In genomic region chr13:51625555-51626345, GRCh38 we compare ENCODE assay signal across 11 cellular contexts. TPM values are rescaled to one million over a fixed set of nuclear protein-coding genes. Genes with fewer than 3 reads are reported as not detected.
A peak's percentile ranks its signal among the peaks of the same experiment; 100 is the strongest.
DNase-seq lines count a peak whose midpoint lies in the region; TF ChIP-seq lines count a peak whose summit lies in the region.
"Had no signal": no experiment of that assay in that cellular context is flagged by ENCODE, and none has a peak within 500 bp of the region (broad histone marks: within the 10 kb centered on the region; RNA-seq: fewer than 3 reads in every experiment).

No MANE protein-coding gene starts in this region.

- peaks cover 69% of the 10 kb centered on the region for H3K4me1 ChIP-seq in A673 (ENCODE audit: insufficient read depth, low read length, poor library complexity, severe bottlenecking)

- H3K27me3 ChIP-seq in A673 (replicated peaks; ENCODE audit: insufficient read depth, low read depth, low read length, poor library complexity) = no peaks in the 10 kb centered on the region

- H3K4me1 Mint-ChIP-seq in mesothelial cell of epicardium = peaks cover 29% of the 10 kb centered on the region

- H3K36me3 ChIP-seq in A673 (ENCODE audit: insufficient read depth, low read length, poor library complexity, severe bottlenecking) (no peaks in the 10 kb centered on the region), SK-N-MC (ENCODE audit: insufficient read depth, low read length) (no peaks in the 10 kb centered on the region)

- H3K36me3 Mint-ChIP-seq in mesothelial cell of epicardium = no peaks in the 10 kb centered on the region

- TF ChIP-seq CTCF in A673 (conservative IDR thresholded peaks at IDR 0.05; ENCODE audit: low read depth, low read length) (no peak), epithelial cell of esophagus (IDR thresholded peaks at IDR 0.05; ENCODE audit: insufficient read depth, low read depth, low read length, missing control alignments) (no peak), mesothelial cell of epicardium (IDR thresholded peaks at IDR 0.05; ENCODE audit: unreplicated experiment) (no peak)

- POLR2A ChIA-PET in A673 (lab: Charles Lee; ENCODE audit: low non-redundant PET) = no interaction called here

- no peaks in the 10 kb centered on the region for H3K9me3 ChIP-seq in A673 (ENCODE audit: low read depth, low read length, poor library complexity, severe bottlenecking)
- H3K9me3 ChIP-seq in SK-N-MC (ENCODE audit: low read depth, low read length) = no peaks in the 10 kb centered on the region

- H3K27ac ChIP-seq in A673 (ENCODE audit: low read depth, low read length, poor library complexity, severe bottlenecking) (peak overlapping the region; percentile 18), SK-N-MC (peak overlapping the region; percentile 86)

- intact Hi-C loops in A673 (cut with micrococcal nuclease; ENCODE audit: unreplicated experiment) = no loop called here

- H3K9me3 Mint-ChIP-seq in mesothelial cell of epicardium = no peaks in the 10 kb centered on the region

- CTCF ChIA-PET in A673 (lab: Charles Lee) = no interaction called here

- no peak overlapping the region for H3K9ac ChIP-seq in SK-N-MC (ENCODE audit: insufficient read length)

- H3K4me3 Mint-ChIP-seq in mesothelial cell of epicardium = no peak overlapping the region

- no peaks in the 10 kb centered on the region for H3K27me3 Mint-ChIP-seq in mesothelial cell of epicardium (ENCODE audit: low read depth)

- no peak for DNase-seq in A673 (ENCODE audit: low spot score)
- DNase-seq in SK-N-MC (ENCODE audit: low read depth, low spot score) = no peak
- peak; percentile 69 for DNase-seq in epithelial cell of esophagus (ENCODE audit: low read depth)
- no peak for DNase-seq in mesothelial cell of epicardium (ENCODE audit: low spot score in 2 of 2, unreplicated experiment in 2 of 2)
- no peak for DNase-seq in NCI-H82 (lab: John Stamatoyannopoulos, UW)
- DNase-seq in AG08395 (ENCODE audit: low spot score) = no peak
- DNase-seq in NCI-H128 (lab: John Stamatoyannopoulos, UW; ENCODE audit: unreplicated experiment) = no peak
- DNase-seq in hepatic stellate cell (ENCODE audit: low spot score) = no peak
- DNase-seq: activated CD4-positive, alpha-beta T cell treated with anti-CD3 and anti-CD28 coated beads, Interleukin-2, amount 50 U/mL, for 1 hour; NCI-H2081 treated with DMSO at 0.1 percent for 48 hours; retina had no signal

- peak overlapping the region; percentile 59 for H3K27ac Mint-ChIP-seq in mesothelial cell of epicardium

- no TSS peak for BruUV-seq in A673 (replicated peaks; lab: Mats Ljungman, UMichigan)

- no peak overlapping the region for H3K4me3 ChIP-seq in A673 (ENCODE audit: low read depth, low read length, poor library complexity, severe bottlenecking)
- peak overlapping the region; percentile 28; the same call in 1 of the 2 replicates for H3K4me3 ChIP-seq in SK-N-MC
- no peak overlapping the region for H3K4me3 ChIP-seq in epithelial cell of esophagus (ENCODE audit: low read length)

RNA-seq across cellular contexts. Expression of gene WDFY2, which starts 41.5 kb away (rescaled TPM):
- 45.5 and 50.3 TPM in 2 replicates for total RNA-seq in A673 (2021)
- total RNA-seq in mesothelial cell of epicardium = 12.1 to 12.4 TPM (median 12.1 TPM) in 3 replicates
